8 cellular contexts compared by ENCODE assay signal in genomic region chr5:134649163-134649916, GRCh38. TPM values are rescaled to one million over a fixed set of nuclear protein-coding genes. Genes with fewer than 3 reads are reported as not detected.
DNase-seq lines count a peak whose midpoint lies in the region; ATAC-seq and TF ChIP-seq lines count a peak whose summit lies in the region.

No MANE protein-coding gene starts in this region.

- no peak for TF ChIP-seq POLR2A in gastrocnemius medialis (IDR thresholded peaks at IDR 0.05)

- intact Hi-C loops in gastrocnemius medialis (cut with DNase I; ENCODE audit: low total_unique reads) = loop anchor here (2.0 to 5.0 kb wide), 4 partner anchors 57 to 422 kb away; partner anchors contain the start of gene PPP2CA

- H3K4me1 Mint-ChIP-seq in activated naive CD8-positive, alpha-beta T cell treated with anti-CD3 and anti-CD28 coated beads for 36 hours = peaks cover 27% of the 10 kb centered on the region

- H3K4me3 Mint-ChIP-seq in activated naive CD8-positive, alpha-beta T cell treated with anti-CD3 and anti-CD28 coated beads for 36 hours = peak overlapping the region; percentile 85

- TF ChIP-seq CTCF in right atrium auricular region (IDR thresholded peaks at IDR 0.05) = no peak
- TF ChIP-seq CTCF in gastrocnemius medialis (IDR thresholded peaks at IDR 0.05 in 4 of 5, conservative IDR thresholded peaks at IDR 0.05 in 1 of 5) = no peak

- H3K27ac ChIP-seq in right atrium auricular region = peak overlapping the region; percentile 96
- peak overlapping the region; percentile 98 to 100 (median 98) for H3K27ac ChIP-seq in gastrocnemius medialis

- H3K4me1 ChIP-seq in right atrium auricular region (peaks cover 0 to 33% of the 10 kb centered on the region in 2 donors), gastrocnemius medialis (peaks cover 23 to 35% of the 10 kb centered on the region in 2 donors)

- in situ Hi-C loops in gastrocnemius medialis (cut with MboI; ENCODE audit: low sequenced_read_pairs in 4 of 4) = no loop called here

- H3K27me3 ChIP-seq in right atrium auricular region (no peaks in the 10 kb centered on the region), gastrocnemius medialis (no peaks in the 10 kb centered on the region)

- H3K27me3 Mint-ChIP-seq in activated naive CD8-positive, alpha-beta T cell treated with anti-CD3 and anti-CD28 coated beads for 36 hours = no peaks in the 10 kb centered on the region

- H3K9me3 ChIP-seq in right atrium auricular region = no peaks in the 10 kb centered on the region
- H3K9me3 ChIP-seq in gastrocnemius medialis = no peaks in the 10 kb centered on the region

- H3K4me3 ChIP-seq in right atrium auricular region (peak overlapping the region; percentile 90 to 94), gastrocnemius medialis (peak overlapping the region; percentile 90 to 100 (median 94))

- H3K27ac Mint-ChIP-seq in activated naive CD8-positive, alpha-beta T cell treated with anti-CD3 and anti-CD28 coated beads for 36 hours = peak overlapping the region; percentile 98

- peak; percentile 5 for ATAC-seq in HG03571 (IDR thresholded peaks at IDR 0.05; ENCODE audit: unreplicated experiment)
- peak in 1 of 2 donors; percentile 16 for ATAC-seq in gastrocnemius medialis

- peak; percentile 6 for DNase-seq in activated CD4-positive, alpha-beta T cell treated with anti-CD3 and anti-CD28 coated beads for 48 hours
- DNase-seq in activated CD4-positive, alpha-beta T cell treated with anti-CD3 and anti-CD28 coated beads for 4 hours = no peak
- DNase-seq in activated naive CD8-positive, alpha-beta T cell treated with anti-CD3 and anti-CD28 coated beads for 36 hours = peak; percentile 9
- DNase-seq in right atrium auricular region (ENCODE audit: low spot score) (no peak), gastrocnemius medialis (peak; percentile 20 to 50), SW480 (ENCODE audit: low spot score) (no peak)
- no peak for DNase-seq in activated CD4-positive, CD25-positive, alpha-beta regulatory T cell treated with anti-CD3 and anti-CD28 coated beads, Interleukin-2, amount 50 U/mL, for 72 hours

- H3K9me3 Mint-ChIP-seq in activated naive CD8-positive, alpha-beta T cell treated with anti-CD3 and anti-CD28 coated beads for 36 hours = no peaks in the 10 kb centered on the region

- H3K36me3 Mint-ChIP-seq in activated naive CD8-positive, alpha-beta T cell treated with anti-CD3 and anti-CD28 coated beads for 36 hours = peaks cover 9% of the 10 kb centered on the region

- H3K36me3 ChIP-seq in right atrium auricular region (no peaks in the 10 kb centered on the region), gastrocnemius medialis (no peaks in the 10 kb centered on the region)

RNA-seq across cellular contexts. Expression of gene SEC24A, which starts 0.8 kb away (rescaled TPM):
- 10 to 100 TPM; 22.6 to 24.2 TPM for total RNA-seq in activated naive CD8-positive, alpha-beta T cell treated with anti-CD3 and anti-CD28 coated beads for 36 hours
- 10 to 100 TPM in 1 of 2 donors, 1 to 10 TPM in 1; 9.6 to 12.8 TPM for total RNA-seq in right atrium auricular region
- total RNA-seq in gastrocnemius medialis = 10 to 100 TPM; 11.4 to 18.3 (median 13.6) TPM

RNA-seq across cellular contexts. Expression of gene SAR1B, which starts 16.7 kb away (rescaled TPM):
- total RNA-seq in activated naive CD8-positive, alpha-beta T cell treated with anti-CD3 and anti-CD28 coated beads for 36 hours = 10 to 100 TPM; 50.0 to 54.2 TPM
- total RNA-seq in right atrium auricular region = 10 to 100 TPM; 54.6 to 60.9 TPM
- 100 to 1,000 TPM; 142 to 197 (median 157) TPM for total RNA-seq in gastrocnemius medialis

Comparison
In these comparisons a context has a peak if more than half of its experiments do, and no peak if none do; other contexts are left out.
1. DNase-seq: peak in activated CD4-positive, alpha-beta T cell treated with anti-CD3 and anti-CD28 coated beads for 48 hours (single experiment), activated naive CD8-positive, alpha-beta T cell treated with anti-CD3 and anti-CD28 coated beads for 36 hours (single experiment) and gastrocnemius medialis (2 of 2); none in activated CD4-positive, alpha-beta T cell treated with anti-CD3 and anti-CD28 coated beads for 4 hours (0 of 2), right atrium auricular region (single experiment), SW480 (single experiment) and activated CD4-positive, CD25-positive, alpha-beta regulatory T cell treated with anti-CD3 and anti-CD28 coated beads, Interleukin-2, amount 50 U/mL, for 72 hours (single experiment).